ENCODE assay signal across 9 cellular contexts in genomic region chr17:44400226-44400847, GRCh38. TPM values are rescaled to one million over a fixed set of nuclear protein-coding genes. Genes with fewer than 3 reads are reported as not detected.
A peak's percentile ranks its signal among the peaks of the same experiment; 100 is the strongest.
DNase-seq lines count a peak whose midpoint lies in the region; ATAC-seq and TF ChIP-seq lines count a peak whose summit lies in the region.
"Had no signal": no experiment of that assay in that cellular context is flagged by ENCODE, and none has a peak within 500 bp of the region (broad histone marks: within the 10 kb centered on the region; RNA-seq: fewer than 3 reads in every experiment).

No MANE protein-coding gene starts in this region.

- no peaks in the 10 kb centered on the region; a peak in 1 of 5 replicates for H3K9me3 Mint-ChIP-seq in H9
- no peaks in the 10 kb centered on the region for H3K9me3 Mint-ChIP-seq in effector memory CD8-positive, alpha-beta T cell
- H3K9me3 Mint-ChIP-seq: stimulated activated naive CD8-positive, alpha-beta T cell treated with anti-CD3 and anti-CD28 coated beads, Interleukin-15, Interleukin-2, amounts not matched to agents 100 ng/mL and 50 ng/mL, for 24 hours had no signal

- in situ Hi-C loops in astrocyte of the spinal cord (cut with HindIII; ENCODE audit: low sequenced_read_pairs) = no loop called here

- H3K4me3 Mint-ChIP-seq in H9 = no peak overlapping the region
- H3K4me3 Mint-ChIP-seq in effector memory CD8-positive, alpha-beta T cell = no peak overlapping the region
- H3K4me3 Mint-ChIP-seq: stimulated activated naive CD8-positive, alpha-beta T cell treated with anti-CD3 and anti-CD28 coated beads, Interleukin-15, Interleukin-2, amounts not matched to agents 100 ng/mL and 50 ng/mL, for 24 hours had no signal

- no peak overlapping the region for H2BK12ac ChIP-seq in H9 (ENCODE audit: insufficient read length, low read depth, low read length)

- no peak overlapping the region for H3K23ac ChIP-seq in H9 (ENCODE audit: insufficient read length, low read depth, low read length)

- H3K18ac ChIP-seq in H9 (ENCODE audit: insufficient read length, low read depth, low read length) = no peak overlapping the region

- H3K79me2 ChIP-seq in H9 (ENCODE audit: insufficient read depth, low read length) = no peaks in the 10 kb centered on the region

- H3K4me1 ChIP-seq in BE2C = no peaks in the 10 kb centered on the region
- no peaks in the 10 kb centered on the region for H3K4me1 ChIP-seq in H9 (ENCODE audit: insufficient read depth, low read length)
- no peaks in the 10 kb centered on the region for H3K4me1 ChIP-seq in liver (ENCODE audit: control insufficient read depth in 4 of 4, insufficient read depth in 4 of 4, low read length in 3 of 4)

- H3K9ac ChIP-seq in H9 (ENCODE audit: extremely low read depth, insufficient read length, low read length) = no peak overlapping the region
- H3K9ac ChIP-seq in liver (ENCODE audit: low read depth in 1 of 2, low read length in 2 of 2) = no peak overlapping the region

- H3K9me3 ChIP-seq in BE2C = no peaks in the 10 kb centered on the region
- no peaks in the 10 kb centered on the region for H3K9me3 ChIP-seq in H9 (ENCODE audit: control insufficient read depth, low read depth, low read length)
- H3K9me3 ChIP-seq in liver (ENCODE audit: control insufficient read depth in 4 of 4, low read length in 3 of 4) = no peaks in the 10 kb centered on the region

- peak; percentile 53 to 61 for TF ChIP-seq RAD21 in liver (IDR thresholded peaks at IDR 0.05)

- no peak overlapping the region for H2BK15ac ChIP-seq in H9 (ENCODE audit: low read depth, low read length)

- no peak overlapping the region for H3K4ac ChIP-seq in H9 (ENCODE audit: low read depth, low read length)

- no peak for ATAC-seq in HG02870 (IDR thresholded peaks at IDR 0.05; ENCODE audit: unreplicated experiment)
- ATAC-seq in effector memory CD8-positive, alpha-beta T cell (replicated peaks) = no peak

- H3K14ac ChIP-seq in H9 (ENCODE audit: insufficient read depth, low read length) = no peak overlapping the region

- peak overlapping the region in 1 of 3 experiments; percentile 40; a peak in 2 of 7 replicates for H3K27ac Mint-ChIP-seq in H9
- peak overlapping the region in 1 of 2 donors; percentile 32 for H3K27ac Mint-ChIP-seq in effector memory CD8-positive, alpha-beta T cell

- no peaks in the 10 kb centered on the region for H3K27me3 ChIP-seq in BE2C
- H3K27me3 ChIP-seq in H9 (ENCODE audit: insufficient read depth, low read length) = no peaks in the 10 kb centered on the region
- H3K27me3 ChIP-seq in liver (ENCODE audit: control insufficient read depth in 4 of 4, insufficient read depth in 4 of 4, low read length in 3 of 4) = no peaks in the 10 kb centered on the region

- no peak overlapping the region for H4K5ac ChIP-seq in H9 (ENCODE audit: insufficient read length, low read depth, low read length)

- no peak overlapping the region for H2BK120ac ChIP-seq in H9 (ENCODE audit: low read depth, low read length, poor library complexity, severe bottlenecking)

- WGBS in H9 (ENCODE audit: extremely low coverage, insufficient read length, low lambda C conversion rate) = no CpG with 5 or more reads among the region's 3 CpGs
- 94% methylated on average over 3 of the region's 3 CpGs for WGBS in liver

- no peaks in the 10 kb centered on the region for H3K23me2 ChIP-seq in H9 (ENCODE audit: insufficient read length, low read depth, low read length, poor library complexity, severe bottlenecking)

- H3K36me3 Mint-ChIP-seq in H9 (ENCODE audit: insufficient read depth in 1 of 3, low read depth in 3 of 3) = peaks cover 25 to 73% (median 59%) of the 10 kb centered on the region in 3 experiments; a peak in 6 of 7 replicates
- H3K36me3 Mint-ChIP-seq in effector memory CD8-positive, alpha-beta T cell (ENCODE audit: insufficient read depth) = peaks cover 52% of the 10 kb centered on the region

- H4K8ac ChIP-seq in H9 (replicated peaks; ENCODE audit: insufficient read length, low read depth, low read length) = no peak overlapping the region

- H3K27me3 Mint-ChIP-seq in H9 (ENCODE audit: low read depth) = peaks cover 1% of the 10 kb centered on the region; the same call in 1 of the 2 replicates
- H3K27me3 Mint-ChIP-seq in effector memory CD8-positive, alpha-beta T cell = no peaks in the 10 kb centered on the region
- H3K27me3 Mint-ChIP-seq: stimulated activated naive CD8-positive, alpha-beta T cell treated with anti-CD3 and anti-CD28 coated beads, Interleukin-15, Interleukin-2, amounts not matched to agents 100 ng/mL and 50 ng/mL, for 24 hours had no signal

- no peaks in the 10 kb centered on the region for H3K79me1 ChIP-seq in H9 (ENCODE audit: insufficient read depth, low read depth, low read length, poor library complexity, severe bottlenecking)

- H3K27ac ChIP-seq in H9 (ENCODE audit: insufficient read length, low read depth, low read length) (no peak overlapping the region), liver (ENCODE audit: low read depth in 1 of 2, low read length in 2 of 2) (no peak overlapping the region)

- H3K4me2 ChIP-seq in H9 (ENCODE audit: insufficient read depth, insufficient read length, low read length) = no peak overlapping the region

- no peak overlapping the region for H3T11ph ChIP-seq in H9 (ENCODE audit: low read length)

- no peaks in the 10 kb centered on the region for H3K4me1 Mint-ChIP-seq in H9
- H3K4me1 Mint-ChIP-seq in effector memory CD8-positive, alpha-beta T cell (ENCODE audit: low read depth in 2 of 2) = peaks cover 3 to 4% of the 10 kb centered on the region in 2 donors

- no peak for DNase-seq in BE2C
- no peak for DNase-seq in H9
- DNase-seq in astrocyte of the spinal cord (ENCODE audit: low read depth, low spot score) = peak; percentile 42
- no peak for DNase-seq in CD1c-positive myeloid dendritic cell (ENCODE audit: extremely low spot score)
- DNase-seq in effector memory CD8-positive, alpha-beta T cell = no peak
- DNase-seq in NCI-H748 treated with DMSO at 0.1 percent for 48 hours (lab: John Stamatoyannopoulos, UW) = no peak

- H2BK5ac ChIP-seq in H9 (ENCODE audit: insufficient read length, low read length) = no peak overlapping the region

- H3K56ac ChIP-seq in H9 (ENCODE audit: insufficient read length, low read depth, low read length) = no peak overlapping the region

- no peak overlapping the region for H2AK5ac ChIP-seq in H9 (ENCODE audit: insufficient read length, low read length)

- H3K36me3 ChIP-seq in BE2C (peaks cover 54% of the 10 kb centered on the region), liver (ENCODE audit: control insufficient read depth in 4 of 4, insufficient read depth in 3 of 4, low read depth in 1 of 4, low read length in 3 of 4) (peaks cover 12 to 44% (median 24%) of the 10 kb centered on the region in 4 donors)

- no peak overlapping the region for H2BK20ac ChIP-seq in H9 (ENCODE audit: low read depth, low read length, poor library complexity, severe bottlenecking)

- H4K91ac ChIP-seq in H9 (ENCODE audit: insufficient read length, low read depth, low read length) = no peak overlapping the region

- H3K4me3 ChIP-seq in BE2C (ENCODE audit: low read depth, low read length) = no peak overlapping the region
- no peak overlapping the region for H3K4me3 ChIP-seq in astrocyte of the spinal cord (ENCODE audit: low read depth, low read length)
- H3K4me3 ChIP-seq in liver (ENCODE audit: low read depth in 1 of 3, low read length in 3 of 3) = no peak overlapping the region

- H4K20me1 ChIP-seq in H9 (ENCODE audit: control insufficient read depth, insufficient read depth, insufficient read length) = no peaks in the 10 kb centered on the region

- H2AFZ ChIP-seq in H9 (ENCODE audit: low read length) = no peak overlapping the region

- TF ChIP-seq CTCF in BE2C (IDR thresholded peaks at IDR 0.05; ENCODE audit: low read depth, low read length) (peak; percentile 68), H9 (conservative IDR thresholded peaks at IDR 0.05) (peak; percentile 67), astrocyte of the spinal cord (IDR thresholded peaks at IDR 0.05; ENCODE audit: low read depth, low read length) (peak; percentile 56), liver (IDR thresholded peaks at IDR 0.05; ENCODE audit: low read depth, low read length, missing input control) (peak; percentile 13)

TF ChIP-seq in liver, 16 proteins besides CTCF, POLR2A, EP300 and RAD21 (continues in another document):
- TF ChIP-seq GABPA (IDR thresholded peaks at IDR 0.05 in 1 of 2, conservative IDR thresholded peaks at IDR 0.05 in 1 of 2) (no peak), MAX (IDR thresholded peaks at IDR 0.05) (no peak), JUND (IDR thresholded peaks at IDR 0.05) (no peak), HNF4G (IDR thresholded peaks at IDR 0.05) (no peak), SP1 (IDR thresholded peaks at IDR 0.05) (no peak)

RNA-seq across cellular contexts. Expression of gene ITGA2B, which starts 10.9 kb away (rescaled TPM):
- polyA plus RNA-seq in BE2C (2012; ENCODE audit: insufficient read depth, insufficient read length, low read depth) = 1.6 TPM
- total RNA-seq in H9 (2021) (8.3 and 10.1 TPM in 2 replicates), liver (10 to 100 TPM in 1 of 2 donors, under 1 TPM in 1; 0.25 to 23.8 TPM)
- under 1 TPM; 0.22 to 0.38 TPM for polyA plus RNA-seq in liver

RNA-seq across cellular contexts. Expression of gene FAM171A2, which starts 36.7 kb away (rescaled TPM):
- 44.8 TPM for polyA plus RNA-seq in BE2C (2012; ENCODE audit: insufficient read depth, insufficient read length, low read depth)
- total RNA-seq in H9 (2021) (27.3 and 27.5 TPM in 2 replicates), liver (1 to 10 TPM in 1 of 2 donors, under 1 TPM in 1; 0.08 to 1.1 TPM)
- under 1 TPM in 1 of 2 donors, not detected in 1; 0.18 TPM for polyA plus RNA-seq in liver

RNA-seq across cellular contexts. Expression of gene GRN, which starts 55.2 kb away (rescaled TPM):
- 398 TPM for polyA plus RNA-seq in BE2C (2012; ENCODE audit: insufficient read depth, insufficient read length, low read depth)
- total RNA-seq in H9 (2021) = 127 and 130 TPM in 2 replicates
- 100 to 1,000 TPM in 1 of 2 donors, 10 to 100 TPM in 1; 90.9 to 166 TPM for total RNA-seq in liver
- 100 to 1,000 TPM; 127 to 139 TPM for polyA plus RNA-seq in liver

Comparison
In these comparisons a context has a peak if more than half of its experiments do, and no peak if none do; other contexts are left out.
1. CTCF ChIP-seq: peak in every context shown above with its lines; median percentile 68 in BE2C; 67 in H9; 56 in astrocyte of the spinal cord; 13 in liver.
2. RNA of gene FAM171A2, which starts 36.7 kb away (total RNA-seq): 27.3 to 27.5 TPM in H9; 0.08 to 1.1 TPM in liver; every median in the first group is over 10 times any median in the second.